35 cellular contexts compared by ENCODE assay signal in the genomic region with DNA sequence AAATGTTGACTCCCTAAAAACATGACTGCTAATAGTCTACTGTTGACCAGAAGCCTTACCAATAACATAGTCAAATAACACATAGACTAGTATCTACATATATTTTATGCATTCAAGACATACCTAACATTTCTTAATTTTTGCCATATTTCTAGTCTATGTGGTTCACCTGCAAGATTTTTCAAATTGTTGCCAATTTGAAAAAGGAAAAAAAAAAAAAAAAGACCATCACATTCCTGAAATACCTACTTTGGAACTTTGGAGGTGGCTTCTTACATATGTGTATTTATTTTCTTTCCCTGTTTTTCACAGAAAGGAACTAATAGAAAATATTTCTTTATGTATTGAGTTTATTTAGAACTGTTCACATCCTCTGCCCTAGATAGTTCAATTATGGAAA.
"Had no signal": no experiment of that assay in that cellular context is flagged by ENCODE, and none has a peak within 500 bp of the region (broad histone marks: within the 10 kb centered on the region; RNA-seq: fewer than 3 reads in every experiment).

No MANE protein-coding gene starts in this region.

- H3K36me3 ChIP-seq: MG63 had no signal

- H3K4me3 ChIP-seq: MG63 had no signal

- DNase-seq: Karpas-422, Kasumi-1, MG63, MM.1S, MV-4-11, NCI-H1048, NCI-H1092, NCI-H1092 treated with DMSO at 0.1 percent for 48 hours, NCI-H1105, NCI-H1105 treated with DMSO at 0.1 percent for 48 hours, NCI-H1417, NCI-H1417 treated with DMSO at 0.1 percent for 48 hours, NCI-H1436, NCI-H1436 treated with DMSO at 0.1 percent for 48 hours, NCI-H146, NCI-H1694, NCI-H1694 treated with DMSO at 0.1 percent for 48 hours, NCI-H187, NCI-H187 treated with DMSO at 0.1 percent for 48 hours, NCI-H1930, NCI-H2029, NCI-H2029 treated with DMSO at 0.1 percent for 48 hours, NCI-H2081, NCI-H2081 treated with DMSO at 0.1 percent for 48 hours, NCI-H2107, NCI-H2171, NCI-H2171 treated with DMSO at 0.1 percent for 48 hours, NCI-H2227 treated with DMSO at 0.1 percent for 48 hours, NCI-H226, NCI-H345, NCI-H446, NCI-H446 treated with DMSO at 0.1 percent for 48 hours, NCI-H510A, NCI-H510A treated with DMSO at 0.1 percent for 48 hours, NCI-H524 had no signal

- H3K27me3 ChIP-seq: MG63 had no signal

- H3K9me3 ChIP-seq: MG63 had no signal
